ENCODE assay signal across 13 cellular contexts in the genomic region with DNA sequence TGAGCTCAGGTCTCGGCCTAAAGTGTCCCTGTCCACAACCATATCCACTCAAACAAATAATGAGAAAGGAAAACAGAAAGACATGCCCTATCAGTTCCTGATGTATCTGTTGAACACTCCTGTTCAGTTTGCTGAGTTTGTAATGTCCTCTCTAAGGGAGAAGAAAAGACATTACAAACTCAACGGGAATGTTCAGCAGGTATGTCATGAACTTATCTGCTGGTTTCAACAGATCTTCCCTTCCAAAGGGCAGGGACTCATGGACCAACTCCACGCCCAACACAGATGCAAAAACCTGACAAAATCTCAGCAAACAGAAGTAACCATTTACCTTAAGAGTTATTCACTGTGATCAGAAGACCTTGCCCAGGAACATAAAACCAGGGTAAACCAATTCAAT. TPM values are rescaled to one million over a fixed set of nuclear protein-coding genes. Genes with fewer than 3 reads are reported as not detected.
DNase-seq lines count a peak whose midpoint lies in the region; ATAC-seq and TF ChIP-seq lines count a peak whose summit lies in the region.
"Had no signal": no experiment of that assay in that cellular context is flagged by ENCODE, and none has a peak within 500 bp of the region (broad histone marks: within the 10 kb centered on the region; RNA-seq: fewer than 3 reads in every experiment).

No MANE protein-coding gene starts in this region.

- TF ChIP-seq CTCF in OCI-LY1 (IDR thresholded peaks at IDR 0.05; ENCODE audit: low read length) (no peak), psoas muscle (IDR thresholded peaks at IDR 0.05) (no peak)

- H2AFZ ChIP-seq in OCI-LY1 (ENCODE audit: low read length), result no peak overlapping the region

- H3K36me3 ChIP-seq in BLaER1 treated with 17β-estradiol and CSF1 and Interleukin-3, amounts not matched to agents 10 nM and 100 nM, result peaks cover 0 to 5% (median 0%) of the 10 kb centered on the region in 11 experiments; a peak in 4 of 22 replicates
- H3K36me3 ChIP-seq in OCI-LY1 (ENCODE audit: insufficient read depth, low read length) (no peaks in the 10 kb centered on the region), esophagus (ENCODE audit: control insufficient read depth in 2 of 2, insufficient read depth in 2 of 2, low read length in 1 of 2) (no peaks in the 10 kb centered on the region), psoas muscle (ENCODE audit: insufficient read depth in 1 of 2, low read depth in 1 of 2) (no peaks in the 10 kb centered on the region)
- H3K36me3 ChIP-seq: thyroid gland had no signal

- no peaks in the 10 kb centered on the region for H3F3A ChIP-seq in OCI-LY1 (ENCODE audit: insufficient read depth, low read length)

- intact Hi-C loops in psoas muscle (cut with DNase I), result no loop called here

- H3K9ac ChIP-seq in BLaER1 treated with 17β-estradiol and CSF1 and Interleukin-3, amounts not matched to agents 10 nM and 100 nM, result peak overlapping the region; percentile 52 to 78 (median 72); a peak in 21 of 22 replicates
- H3K9ac ChIP-seq in OCI-LY1 (ENCODE audit: low read length), result peak overlapping the region; percentile 33

- H3K4me3 ChIP-seq in BLaER1 treated with 17β-estradiol and CSF1 and Interleukin-3, amounts not matched to agents 10 nM and 100 nM, result peak overlapping the region in 6 of 10 experiments; percentile 12 to 44 (median 32); a peak in 9 of 20 replicates
- H3K4me3 ChIP-seq in OCI-LY1 (ENCODE audit: low read depth, low read length, poor library complexity, severe bottlenecking) (peak overlapping the region; percentile 41), esophagus (ENCODE audit: low read depth in 1 of 2, low read length in 2 of 2) (no peak overlapping the region), psoas muscle (peak overlapping the region; percentile 22)
- H3K4me3 ChIP-seq: thyroid gland had no signal

- no peaks in the 10 kb centered on the region for H3K9me3 ChIP-seq in BLaER1 treated with 17β-estradiol and CSF1 and Interleukin-3, amounts not matched to agents 10 nM and 100 nM (replicated peaks in 1 of 11)
- H3K9me3 ChIP-seq in OCI-LY1 (ENCODE audit: low read length) (no peaks in the 10 kb centered on the region), esophagus (ENCODE audit: control insufficient read depth in 2 of 2, insufficient read depth in 1 of 2, low read depth in 1 of 2, low read length in 1 of 2) (no peaks in the 10 kb centered on the region), psoas muscle (no peaks in the 10 kb centered on the region)
- H3K9me3 ChIP-seq: thyroid gland had no signal

- no peak for ATAC-seq in psoas muscle
- no peak for ATAC-seq in GM21390 (IDR thresholded peaks at IDR 0.05; ENCODE audit: unreplicated experiment)

- H3K79me2 ChIP-seq in OCI-LY1 (ENCODE audit: insufficient read depth, low read length), result peaks cover 89% of the 10 kb centered on the region

- peak overlapping the region; percentile 66 to 96 (median 86) for H3K4me2 ChIP-seq in BLaER1 treated with 17β-estradiol and CSF1 and Interleukin-3, amounts not matched to agents 10 nM and 100 nM
- peak overlapping the region; percentile 68 for H3K4me2 ChIP-seq in OCI-LY1 (ENCODE audit: low read length)

- H3K4me1 ChIP-seq in BLaER1 treated with 17β-estradiol and CSF1 and Interleukin-3, amounts not matched to agents 10 nM and 100 nM, result peaks cover 70 to 89% (median 83%) of the 10 kb centered on the region in 10 experiments
- H3K4me1 ChIP-seq in OCI-LY1 (ENCODE audit: insufficient read depth, low read length, severe bottlenecking) (peaks cover 92% of the 10 kb centered on the region), esophagus (ENCODE audit: control insufficient read depth in 2 of 2, insufficient read depth in 2 of 2, low read length in 1 of 2) (peaks cover 20 to 40% of the 10 kb centered on the region in 2 donors), psoas muscle (peaks cover 65% of the 10 kb centered on the region)

- H3K27ac ChIP-seq in BLaER1 treated with 17β-estradiol and CSF1 and Interleukin-3, amounts not matched to agents 10 nM and 100 nM, result peak overlapping the region; percentile 57 to 94 (median 85)
- peak overlapping the region; percentile 87 for H3K27ac ChIP-seq in OCI-LY1 (ENCODE audit: low read depth, low read length, poor library complexity, severe bottlenecking)
- peak overlapping the region; percentile 61 to 79 for H3K27ac ChIP-seq in esophagus (ENCODE audit: low read depth in 2 of 2, low read length in 1 of 2)
- peak overlapping the region; percentile 59 for H3K27ac ChIP-seq in psoas muscle

- H3K9me2 ChIP-seq in OCI-LY1 (ENCODE audit: low read depth, low read length), result no peaks in the 10 kb centered on the region

- DNase-seq in psoas muscle (no peak), COLO829 (ENCODE audit: low spot score) (no peak), RKO (ENCODE audit: low spot score) (no peak)
- no peak for DNase-seq in stimulated activated naive CD4-positive, alpha-beta T cell (lab: John Stamatoyannopoulos, UW)
- DNase-seq: activated CD8-positive, alpha-beta memory T cell treated with anti-CD3 and anti-CD28 coated beads for 24 hours; GDM1; NCI-H1105 treated with DMSO at 0.1 percent for 48 hours; NCI-H748 treated with DMSO at 0.1 percent for 48 hours; thyroid gland had no signal

- 55 to 57% methylated on average over 3 of the region's 3 CpGs for WGBS in esophagus, 2 donors
- 78 to 93% (median 83%) methylated on average over 3 of the region's 3 CpGs for WGBS in psoas muscle, 3 donors

- no peaks in the 10 kb centered on the region for H3K27me3 ChIP-seq in BLaER1 treated with 17β-estradiol and CSF1 and Interleukin-3, amounts not matched to agents 10 nM and 100 nM
- no peaks in the 10 kb centered on the region for H3K27me3 ChIP-seq in OCI-LY1 (ENCODE audit: insufficient read depth, low read length)
- H3K27me3 ChIP-seq in esophagus (ENCODE audit: control insufficient read depth in 1 of 2, insufficient read depth in 2 of 2, low read length in 2 of 2), result no peaks in the 10 kb centered on the region
- H3K27me3 ChIP-seq in psoas muscle (ENCODE audit: insufficient read depth in 3 of 3, low read length in 2 of 3), result no peaks in the 10 kb centered on the region
- H3K27me3 ChIP-seq: thyroid gland had no signal

- peaks cover 35 to 99% (median 63%) of the 10 kb centered on the region in 11 experiments for H4K20me1 ChIP-seq in BLaER1 treated with 17β-estradiol and CSF1 and Interleukin-3, amounts not matched to agents 10 nM and 100 nM
- no peaks in the 10 kb centered on the region for H4K20me1 ChIP-seq in OCI-LY1 (ENCODE audit: insufficient read depth, low read length)

RNA-seq across cellular contexts. Expression of a gene that starts 23.7 kb away (rescaled TPM):
- polyA plus RNA-seq in esophagus (10 to 100 TPM; 30.9 to 41.1 TPM), psoas muscle (10 to 100 TPM; 22.4 to 44.4 (median 43.6) TPM)
- total RNA-seq in psoas muscle, result 10 to 100 TPM; 21.6 to 32.1 (median 26.0) TPM

Comparison
In these comparisons a context has a peak if more than half of its experiments do, and no peak if none do; other contexts are left out.
1. H3K4me3 ChIP-seq: peak in BLaER1 treated with 17β-estradiol and CSF1 and Interleukin-3, amounts not matched to agents 10 nM and 100 nM (6 of 10), OCI-LY1 (single experiment) and psoas muscle (single experiment); none in esophagus (0 of 2).
2. Peak in every context shown above with its lines, with median percentiles within 50 percentile points of each other: H3K27ac ChIP-seq.